In genomic region chr16:4803479-4804243, GRCh38 we compare ENCODE assay signal across 9 cellular contexts. TPM values are rescaled to one million over a fixed set of nuclear protein-coding genes. Genes with fewer than 3 reads are reported as not detected.
DNase-seq lines count a peak whose midpoint lies in the region; ATAC-seq, FAIRE-seq and TF ChIP-seq lines count a peak whose summit lies in the region.
"Had no signal": no experiment of that assay in that cellular context is flagged by ENCODE, and none has a peak within 500 bp of the region (broad histone marks: within the 10 kb centered on the region; RNA-seq: fewer than 3 reads in every experiment).

No MANE protein-coding gene starts in this region.

- no peak for TF ChIP-seq POLR2A in heart left ventricle (IDR thresholded peaks at IDR 0.05)

- FAIRE-seq in GM19239 (lab: Jason Lieb, UNC): no peak

- WGBS in heart left ventricle, 4 donors: 63 to 69% (median 68%) methylated on average over 19 of the region's 19 CpGs

- intact Hi-C loops in heart left ventricle (cut with DNase I): loop anchor here in 7 of 10 donors (1.0 to 10.0 kb wide), 8 partner anchors 35 to 154 kb away; partner anchors contain the start of genes SEC14L5 (in 4 of the 7), GLYR1 (in 3 of the 7), UBN1 (in 3 of the 7) and ZNF500 (in 2 of the 7)
- intact Hi-C loops in cardiac septum (cut with DNase I): loop anchor here (10.0 kb wide), 3 partner anchors 69 to 151 kb away; partner anchors contain the start of genes ANKS3, DNAAF8, NUDT16L1 and SEC14L5
- intact Hi-C loops in activated CD8-positive, alpha-beta T cell treated with anti-CD3 and anti-CD28 coated beads for 36 hours (cut with micrococcal nuclease): no loop called here
- intact Hi-C loops in left lung (cut with DNase I): no loop called here

- no peak for ATAC-seq in heart left ventricle
- no peak for ATAC-seq in activated CD8-positive, alpha-beta T cell treated with anti-CD3 and anti-CD28 coated beads for 36 hours
- ATAC-seq in left lung: no peak
- ATAC-seq in GM19324 (IDR thresholded peaks at IDR 0.05; ENCODE audit: low FRiP score, unreplicated experiment): no peak

- H3K9me3 ChIP-seq in heart left ventricle (no peaks in the 10 kb centered on the region), left lung (no peaks in the 10 kb centered on the region)
- H3K9me3 ChIP-seq: gastrocnemius medialis had no signal

- H3K4me3 Mint-ChIP-seq in activated CD8-positive, alpha-beta T cell treated with anti-CD3 and anti-CD28 coated beads for 36 hours: peak overlapping the region; percentile 28
- H3K4me3 Mint-ChIP-seq in type B pancreatic cell: peak overlapping the region; percentile 90

- H3K4me1 ChIP-seq in heart left ventricle: peaks cover 0 to 50% (median 25%) of the 10 kb centered on the region in 12 donors
- peaks cover 20 to 42% of the 10 kb centered on the region in 2 donors for H3K4me1 ChIP-seq in left lung

- no peak for TF ChIP-seq CTCF in heart left ventricle (IDR thresholded peaks at IDR 0.05)
- TF ChIP-seq CTCF in activated CD8-positive, alpha-beta T cell treated with anti-CD3 and anti-CD28 coated beads for 36 hours (IDR thresholded peaks at IDR 0.05): no peak
- no peak for TF ChIP-seq CTCF in left lung (IDR thresholded peaks at IDR 0.05)
- TF ChIP-seq CTCF in type B pancreatic cell (conservative IDR thresholded peaks at IDR 0.05): no peak
- TF ChIP-seq CTCF in GM13977 (IDR thresholded peaks at IDR 0.05; ENCODE audit: extremely low read depth, insufficient read depth, missing control alignments): no peak

- in situ Hi-C loops in GM13977 (cut with MboI; ENCODE audit: low pct_unique_long_range_greater_than_20kb, low sequenced_read_pairs, unreplicated experiment): no loop called here

- H3K36me3 ChIP-seq in heart left ventricle (peaks cover 0 to 56% (median 47%) of the 10 kb centered on the region in 9 donors), left lung (peaks cover 0 to 60% of the 10 kb centered on the region in 2 donors)

- H3K27me3 Mint-ChIP-seq in activated CD8-positive, alpha-beta T cell treated with anti-CD3 and anti-CD28 coated beads for 36 hours: no peaks in the 10 kb centered on the region
- H3K27me3 Mint-ChIP-seq in type B pancreatic cell: no peaks in the 10 kb centered on the region

- peaks cover 8% of the 10 kb centered on the region for H3K36me3 Mint-ChIP-seq in activated CD8-positive, alpha-beta T cell treated with anti-CD3 and anti-CD28 coated beads for 36 hours (ENCODE audit: low read depth)
- H3K36me3 Mint-ChIP-seq in type B pancreatic cell: peaks cover 7% of the 10 kb centered on the region

- H3K27ac ChIP-seq in heart left ventricle (peak overlapping the region in 10 of 12 donors; percentile 84 to 96 (median 91)), left lung (peak overlapping the region in 1 of 2 donors; percentile 94)

- H3K4me3 ChIP-seq in heart left ventricle (peak overlapping the region in 6 of 12 donors; percentile 78 to 95 (median 89)), left lung (peak overlapping the region; percentile 87 to 88)

- no peaks in the 10 kb centered on the region for H3K27me3 ChIP-seq in heart left ventricle
- no peaks in the 10 kb centered on the region for H3K27me3 ChIP-seq in left lung
- H3K27me3 ChIP-seq: gastrocnemius medialis had no signal

- peaks cover 13% of the 10 kb centered on the region for H3K4me1 Mint-ChIP-seq in activated CD8-positive, alpha-beta T cell treated with anti-CD3 and anti-CD28 coated beads for 36 hours (ENCODE audit: low read depth)
- H3K4me1 Mint-ChIP-seq in type B pancreatic cell (ENCODE audit: unreplicated experiment): peaks cover 18% of the 10 kb centered on the region

- DNase-seq in heart left ventricle: no peak
- no peak for DNase-seq in cardiac septum (ENCODE audit: low spot score)
- DNase-seq in activated CD8-positive, alpha-beta T cell treated with anti-CD3 and anti-CD28 coated beads for 36 hours: no peak
- no peak for DNase-seq in left lung
- DNase-seq in type B pancreatic cell (ENCODE audit: extremely low spot score, unreplicated experiment): no peak
- DNase-seq in GM19239 (ENCODE audit: insufficient read length, low spot score): no peak
- DNase-seq in GM13977 (ENCODE audit: low spot score): no peak

- H3K27ac Mint-ChIP-seq in activated CD8-positive, alpha-beta T cell treated with anti-CD3 and anti-CD28 coated beads for 36 hours: no peak overlapping the region
- H3K27ac Mint-ChIP-seq in type B pancreatic cell: peak overlapping the region; percentile 86

- CTCF ChIA-PET in activated CD8-positive, alpha-beta T cell treated with anti-CD3 and anti-CD28 coated beads for 36 hours (lab: Charles Lee): interaction anchor here (1.3 kb wide), 1 partner anchor 69 kb away, joined by 8 read pairs; the partner anchor contains the start of genes ANKS3 and DNAAF8

- POLR2A ChIA-PET in activated CD8-positive, alpha-beta T cell treated with anti-CD3 and anti-CD28 coated beads for 36 hours (lab: Charles Lee): no interaction called here

- H3K9me3 Mint-ChIP-seq in activated CD8-positive, alpha-beta T cell treated with anti-CD3 and anti-CD28 coated beads for 36 hours: no peaks in the 10 kb centered on the region
- no peaks in the 10 kb centered on the region for H3K9me3 Mint-ChIP-seq in type B pancreatic cell

RNA-seq across cellular contexts. Expression of gene ROGDI, which starts 1.2 kb away (rescaled TPM):
- total RNA-seq in heart left ventricle (100 to 1,000 TPM in 4 of 9 donors, 10 to 100 TPM in 5; 58.4 to 167 (median 95.0) TPM), cardiac septum (69.9 TPM), left lung (10 to 100 TPM; 19.3 to 27.3 TPM), type B pancreatic cell (ENCODE audit: low replicate concordance) (37.6 and 39.3 TPM in 2 replicates)
- polyA plus RNA-seq in heart left ventricle: 100 to 1,000 TPM in 1 of 2 donors, 10 to 100 TPM in 1; 43.4 to 134 TPM
- total RNA-seq in activated CD8-positive, alpha-beta T cell treated with anti-CD3 and anti-CD28 coated beads for 36 hours: 1 to 10 TPM; 3.3 to 3.7 TPM

RNA-seq across cellular contexts. Expression of gene SMIM22, which starts 8.5 kb away (rescaled TPM):
- not detected for total RNA-seq in heart left ventricle
- not detected for polyA plus RNA-seq in heart left ventricle
- not detected for total RNA-seq in cardiac septum
- not detected for total RNA-seq in activated CD8-positive, alpha-beta T cell treated with anti-CD3 and anti-CD28 coated beads for 36 hours
- 10 to 100 TPM; 28.6 to 40.5 TPM for total RNA-seq in left lung
- 5.0 and 7.8 TPM in 2 replicates for total RNA-seq in type B pancreatic cell (ENCODE audit: low replicate concordance)
- total RNA-seq: gastrocnemius medialis had no signal

RNA-seq across cellular contexts. Expression of gene SEPTIN12, which starts 15.5 kb away (rescaled TPM):
- total RNA-seq in heart left ventricle (under 1 TPM in 1 of 9 donors, not detected in 8; 0.32 TPM), cardiac septum (not detected), left lung (not detected), type B pancreatic cell (ENCODE audit: low replicate concordance) (not detected in 2 replicates)
- not detected for polyA plus RNA-seq in heart left ventricle
- total RNA-seq in activated CD8-positive, alpha-beta T cell treated with anti-CD3 and anti-CD28 coated beads for 36 hours: not detected
- total RNA-seq: gastrocnemius medialis had no signal

RNA-seq across cellular contexts. Expression of gene ZNF500, which starts 36.7 kb away (rescaled TPM):
- total RNA-seq in heart left ventricle: 10 to 100 TPM in 1 of 9 donors, 1 to 10 TPM in 8; 4.8 to 11.6 (median 6.5) TPM
- polyA plus RNA-seq in heart left ventricle: 1 to 10 TPM; 5.7 to 7.1 TPM
- total RNA-seq in cardiac septum: 7.2 TPM
- 10 to 100 TPM; 10.9 to 12.8 TPM for total RNA-seq in activated CD8-positive, alpha-beta T cell treated with anti-CD3 and anti-CD28 coated beads for 36 hours
- total RNA-seq in left lung: 10 to 100 TPM; 12.5 to 13.6 TPM
- 19.0 and 21.0 TPM in 2 replicates for total RNA-seq in type B pancreatic cell (ENCODE audit: low replicate concordance)

RNA-seq across cellular contexts. Expression of gene GLYR1, which starts 43.4 kb away (rescaled TPM):
- total RNA-seq in heart left ventricle: 10 to 100 TPM; 54.3 to 96.6 (median 75.8) TPM
- polyA plus RNA-seq in heart left ventricle: 10 to 100 TPM; 51.3 to 67.2 TPM
- total RNA-seq in cardiac septum: 64.9 TPM
- total RNA-seq in activated CD8-positive, alpha-beta T cell treated with anti-CD3 and anti-CD28 coated beads for 36 hours: 10 to 100 TPM; 63.7 to 64.8 TPM
- total RNA-seq in left lung: 10 to 100 TPM; 88.9 to 95.5 TPM
- total RNA-seq in type B pancreatic cell (ENCODE audit: low replicate concordance): 120 and 126 TPM in 2 replicates

Comparison
In these comparisons a context has a peak if more than half of its experiments do, and no peak if none do; other contexts are left out.
1. intact Hi-C loops: an anchor here in heart left ventricle (1.0 to 10.0 kb wide) and cardiac septum (10.0 kb wide); none called in activated CD8-positive, alpha-beta T cell treated with anti-CD3 and anti-CD28 coated beads for 36 hours and left lung.